Comparison of ENCODE assay signal across 10 cellular contexts in genomic region chr3:69865920-69866679, GRCh38.
DNase-seq lines count a peak whose midpoint lies in the region; ATAC-seq, FAIRE-seq and TF ChIP-seq lines count a peak whose summit lies in the region.
"Had no signal": no experiment of that assay in that cellular context is flagged by ENCODE, and none has a peak within 500 bp of the region (broad histone marks: within the 10 kb centered on the region; RNA-seq: fewer than 3 reads in every experiment).

No MANE protein-coding gene starts in this region.

- TF ChIP-seq POLR2A in lower leg skin (IDR thresholded peaks at IDR 0.05), result no peak

- intact Hi-C loops in lower leg skin (cut with DNase I; ENCODE audit: low total_unique reads), result no loop called here

- no peaks in the 10 kb centered on the region for H3K36me3 ChIP-seq in thoracic aorta
- H3K36me3 ChIP-seq: ascending aorta had no signal

- DNase-seq in M059J (ENCODE audit: low read depth) (peak; percentile 29), epithelial cell of prostate (ENCODE audit: low read depth, low spot score) (peak; percentile 14), lower leg skin (ENCODE audit: low spot score in 2 of 2) (no peak), thoracic aorta (ENCODE audit: low spot score) (no peak), GM19239 (ENCODE audit: insufficient read length, low spot score) (no peak), NCI-H2081 treated with DMSO at 0.1 percent for 48 hours (lab: John Stamatoyannopoulos, UW) (no peak), NCI-H128 (lab: John Stamatoyannopoulos, UW; ENCODE audit: unreplicated experiment) (no peak)
- DNase-seq: activated B cell treated with CpG ODN at 0.5 μM for 24 hours had no signal

- no peak for FAIRE-seq in GM19239 (lab: Jason Lieb, UNC)

- 31 to 33% methylated on average over 10 of the region's 10 CpGs for WGBS in lower leg skin, 2 donors

- H3K4me3 ChIP-seq in lower leg skin (ENCODE audit: low read depth, poor library complexity, severe bottlenecking) (peak overlapping the region; percentile 1), thoracic aorta (peak overlapping the region; percentile 64)

- peaks cover 11 to 26% of the 10 kb centered on the region in 2 donors for H3K4me1 ChIP-seq in thoracic aorta (ENCODE audit: control insufficient read depth in 1 of 2, low read depth in 2 of 2)

- TF ChIP-seq CTCF in lower leg skin (IDR thresholded peaks at IDR 0.05), result no peak
- no peak for TF ChIP-seq CTCF in thoracic aorta (IDR thresholded peaks at IDR 0.05)

- H3K27ac ChIP-seq in epithelial cell of prostate (peak overlapping the region; percentile 66), thoracic aorta (no peak overlapping the region)
- H3K27ac ChIP-seq: ascending aorta had no signal

- no peak for ATAC-seq in thoracic aorta (ENCODE audit: insufficient number of reproducible peaks, low FRiP score, low read depth)
- ATAC-seq in HG03520 (IDR thresholded peaks at IDR 0.05; ENCODE audit: unreplicated experiment), result no peak

- no peaks in the 10 kb centered on the region for H3K27me3 ChIP-seq in thoracic aorta (replicated peaks; ENCODE audit: insufficient read depth)
- H3K27me3 ChIP-seq: ascending aorta had no signal

- H3K9me3 ChIP-seq in thoracic aorta, result no peaks in the 10 kb centered on the region
- H3K9me3 ChIP-seq: ascending aorta had no signal

Comparison
In these comparisons a context has a peak if more than half of its experiments do, and no peak if none do; other contexts are left out.
1. DNase-seq: peak in M059J (single experiment) and epithelial cell of prostate (single experiment); none in lower leg skin (0 of 2), thoracic aorta (single experiment), GM19239 (single experiment), NCI-H2081 treated with DMSO at 0.1 percent for 48 hours (single experiment) and NCI-H128 (single experiment).